Comparison of ENCODE assay signal across 8 cellular contexts in the genomic region with DNA sequence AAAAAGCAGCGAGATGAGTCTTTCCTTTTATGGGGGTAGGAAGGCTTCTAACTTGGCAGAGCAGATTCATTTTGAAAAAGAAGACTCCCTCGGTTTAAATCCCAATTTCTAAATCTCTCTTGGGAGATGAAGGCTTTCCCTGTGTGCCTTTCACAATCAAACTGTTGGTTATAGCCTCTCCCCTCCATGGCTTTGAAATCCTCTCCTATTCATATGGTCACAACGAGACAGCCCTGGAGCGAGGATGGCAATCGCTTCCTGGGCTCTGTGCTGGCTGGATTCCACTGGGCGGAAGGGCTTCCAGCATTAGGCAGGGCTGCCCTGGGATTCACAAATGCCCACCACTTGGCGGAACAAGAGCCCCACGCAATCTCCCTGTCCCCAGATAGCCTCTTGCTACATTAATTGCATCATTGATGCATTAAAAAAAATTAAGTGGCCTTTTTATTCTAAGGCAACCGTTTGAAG. TPM values are rescaled to one million over a fixed set of nuclear protein-coding genes. Genes with fewer than 3 reads are reported as not detected.
DNase-seq lines count a peak whose midpoint lies in the region; ATAC-seq and TF ChIP-seq lines count a peak whose summit lies in the region.
"Had no signal": no experiment of that assay in that cellular context is flagged by ENCODE, and none has a peak within 500 bp of the region (broad histone marks: within the 10 kb centered on the region; RNA-seq: fewer than 3 reads in every experiment).

No MANE protein-coding gene starts in this region.

- H3K9ac ChIP-seq in mucosa of rectum (ENCODE audit: low read depth in 1 of 2, low read length in 2 of 2): peak overlapping the region; percentile 26 to 47

- intact Hi-C loops in aorta (cut with DNase I): no loop called here

- peak overlapping the region; percentile 69 to 74 for H3K27ac ChIP-seq in mucosa of rectum (ENCODE audit: low read depth in 2 of 2, low read length in 2 of 2)
- no peak overlapping the region for H3K27ac ChIP-seq in urinary bladder (ENCODE audit: low read depth)
- no peak overlapping the region for H3K27ac ChIP-seq in aorta (ENCODE audit: low read depth in 1 of 2, low read length in 2 of 2)

- 7% methylated on average over 9 of the region's 9 CpGs for WGBS in urinary bladder
- 69 to 78% methylated on average over 9 of the region's 9 CpGs for WGBS in aorta, 2 donors

- DNase-seq in OCI-M1 (lab: John Stamatoyannopoulos, UW) (peak; percentile 67), erythroblast (lab: John Stamatoyannopoulos, UW) (peak; percentile 35 to 37), aorta (no peak), NCI-H774 (lab: John Stamatoyannopoulos, UW) (no peak)
- DNase-seq: NCI-H1105 had no signal

- H3K4me1 ChIP-seq in mucosa of rectum (ENCODE audit: control insufficient read depth in 2 of 2, insufficient read depth in 2 of 2, low read length in 2 of 2) (no peaks in the 10 kb centered on the region), urinary bladder (ENCODE audit: insufficient read depth) (peaks cover 2% of the 10 kb centered on the region), aorta (ENCODE audit: control insufficient read depth in 1 of 2, insufficient read depth in 2 of 2, low read length in 2 of 2) (no peaks in the 10 kb centered on the region)

- H3K27me3 ChIP-seq in mucosa of rectum (ENCODE audit: control insufficient read depth in 2 of 2, insufficient read depth in 2 of 2, low read length in 2 of 2) (no peaks in the 10 kb centered on the region), aorta (ENCODE audit: control insufficient read depth in 1 of 2, insufficient read depth in 2 of 2, low read length in 1 of 2) (no peaks in the 10 kb centered on the region)

- H3K9me3 ChIP-seq in mucosa of rectum (ENCODE audit: control insufficient read depth in 2 of 2, low read length in 2 of 2): no peaks in the 10 kb centered on the region
- no peaks in the 10 kb centered on the region for H3K9me3 ChIP-seq in aorta (ENCODE audit: control insufficient read depth, low read length)

- no peak for TF ChIP-seq POLR2A in erythroblast (IDR thresholded peaks at IDR 0.05; ENCODE audit: low read length)

- H3K4me3 ChIP-seq in mucosa of rectum (ENCODE audit: low read length in 2 of 2) (peak overlapping the region; percentile 37 to 71), urinary bladder (ENCODE audit: low read depth, low read length) (peak overlapping the region; percentile 56), aorta (ENCODE audit: low read length in 2 of 2) (no peak overlapping the region)

- ATAC-seq in aorta (ENCODE audit: low FRiP score) (no peak), HG03095 (IDR thresholded peaks at IDR 0.05; ENCODE audit: unreplicated experiment) (no peak)

- H3K36me3 ChIP-seq in mucosa of rectum (ENCODE audit: control insufficient read depth in 2 of 2, insufficient read depth in 2 of 2, low read length in 2 of 2) (no peaks in the 10 kb centered on the region), urinary bladder (ENCODE audit: insufficient read depth) (no peaks in the 10 kb centered on the region), aorta (ENCODE audit: control insufficient read depth in 1 of 2, insufficient read depth in 2 of 2, low read length in 1 of 2) (no peaks in the 10 kb centered on the region)

RNA-seq across cellular contexts. Expression of gene CAVIN2, which starts 1.6 kb away (rescaled TPM):
- 103 TPM for total RNA-seq in urinary bladder
- 129 TPM for polyA plus RNA-seq in urinary bladder
- 10 to 100 TPM; 23.2 to 37.8 TPM for total RNA-seq in aorta
- polyA plus RNA-seq in aorta: 1 to 10 TPM; 3.0 to 5.9 TPM

Comparison
In these comparisons a context has a peak if more than half of its experiments do, and no peak if none do; other contexts are left out.
1. DNase-seq: peak in OCI-M1 (single experiment) and erythroblast (2 of 2); none in aorta (0 of 2) and NCI-H774 (single experiment).
2. H3K27ac ChIP-seq: peak in mucosa of rectum (2 of 2); none in urinary bladder (single experiment) and aorta (0 of 2).
3. H3K4me3 ChIP-seq: peak in mucosa of rectum (2 of 2) and urinary bladder (single experiment); none in aorta (0 of 2).